In genomic region chr18:74342416-74343043, GRCh38 we compare ENCODE assay signal across 8 cellular contexts. TPM values are rescaled to one million over a fixed set of nuclear protein-coding genes. Genes with fewer than 3 reads are reported as not detected.
DNase-seq lines count a peak whose midpoint lies in the region; ATAC-seq and TF ChIP-seq lines count a peak whose summit lies in the region.

No MANE protein-coding gene starts in this region.

- H3K27me3 Mint-ChIP-seq in immature natural killer cell (ENCODE audit: low read depth in 3 of 3): peaks cover 2 to 13% (median 4%) of the 10 kb centered on the region in 3 donors

- no peak overlapping the region for H3K27ac ChIP-seq in AG04450 (ENCODE audit: low read depth, low read length)

- ATAC-seq in HG02870 (IDR thresholded peaks at IDR 0.05; ENCODE audit: unreplicated experiment): no peak

- H3K9me3 Mint-ChIP-seq in immature natural killer cell: no peaks in the 10 kb centered on the region

- no peaks in the 10 kb centered on the region for H3K36me3 Mint-ChIP-seq in immature natural killer cell

- CTCF ChIA-PET in AG04450 (lab: Charles Lee): interaction anchor here (0.5 to 2.2 kb wide), 36 partner anchors 11 to 1641 kb away, joined by 3 to 60 read pairs (median 4); no protein-coding TSS in a partner anchor

- H3K9me3 ChIP-seq in AG04450 (ENCODE audit: control insufficient read depth, insufficient read depth, low read length): no peaks in the 10 kb centered on the region

- POLR2A ChIA-PET in AG04450 (lab: Yijun Ruan, JAX): no interaction called here

- peak; percentile 16 for DNase-seq in AG04450 (ENCODE audit: low read depth, low spot score)
- DNase-seq in GM04504 (ENCODE audit: low read depth): peak; percentile 21
- DNase-seq in NCI-H2107 (lab: John Stamatoyannopoulos, UW): peak; percentile 34
- peak; percentile 14 for DNase-seq in activated naive CD4-positive, alpha-beta T cell treated with anti-CD3 and anti-CD28 coated beads, Interleukin-2, amount 50 U/mL, for 16 hours
- DNase-seq in immature natural killer cell: peak in 2 of 3 donors; percentile 4 to 15
- DNase-seq in superior temporal gyrus (ENCODE audit: extremely low spot score): peak; percentile 89
- DNase-seq in germinal center (ENCODE audit: low spot score): no peak

- no peaks in the 10 kb centered on the region for H3K27me3 ChIP-seq in AG04450 (ENCODE audit: control insufficient read depth, insufficient read depth, low read length)

- peak; percentile 60 for TF ChIP-seq CTCF in AG04450 (IDR thresholded peaks at IDR 0.05; ENCODE audit: low read depth, low read length)

- no peak overlapping the region for H3K4me3 Mint-ChIP-seq in immature natural killer cell

- H3K4me3 ChIP-seq in AG04450 (ENCODE audit: low read depth, low read length): no peak overlapping the region

- no peaks in the 10 kb centered on the region for H3K4me1 Mint-ChIP-seq in immature natural killer cell

- H3K27ac Mint-ChIP-seq in immature natural killer cell: no peak overlapping the region

RNA-seq across cellular contexts. Expression of gene C18orf63, which starts 26.9 kb away (rescaled TPM):
- not detected in 2 replicates for polyA plus RNA-seq in AG04450 (2011; rRNA removed)
- polyA minus RNA-seq in AG04450 (2011; rRNA and poly(A)+ RNA removed): not detected in 2 replicates
- polyA plus RNA-seq in immature natural killer cell: not detected

RNA-seq across cellular contexts. Expression of gene CYB5A, which starts 50.8 kb away (rescaled TPM):
- polyA plus RNA-seq in AG04450 (2011; rRNA removed) (93.5 and 95.2 TPM in 2 replicates), immature natural killer cell (10 to 100 TPM; 41.3 to 52.4 (median 43.9) TPM)
- polyA minus RNA-seq in AG04450 (2011; rRNA and poly(A)+ RNA removed): 36.1 and 38.0 TPM in 2 replicates
